9 cellular contexts compared by ENCODE assay signal in the genomic region with DNA sequence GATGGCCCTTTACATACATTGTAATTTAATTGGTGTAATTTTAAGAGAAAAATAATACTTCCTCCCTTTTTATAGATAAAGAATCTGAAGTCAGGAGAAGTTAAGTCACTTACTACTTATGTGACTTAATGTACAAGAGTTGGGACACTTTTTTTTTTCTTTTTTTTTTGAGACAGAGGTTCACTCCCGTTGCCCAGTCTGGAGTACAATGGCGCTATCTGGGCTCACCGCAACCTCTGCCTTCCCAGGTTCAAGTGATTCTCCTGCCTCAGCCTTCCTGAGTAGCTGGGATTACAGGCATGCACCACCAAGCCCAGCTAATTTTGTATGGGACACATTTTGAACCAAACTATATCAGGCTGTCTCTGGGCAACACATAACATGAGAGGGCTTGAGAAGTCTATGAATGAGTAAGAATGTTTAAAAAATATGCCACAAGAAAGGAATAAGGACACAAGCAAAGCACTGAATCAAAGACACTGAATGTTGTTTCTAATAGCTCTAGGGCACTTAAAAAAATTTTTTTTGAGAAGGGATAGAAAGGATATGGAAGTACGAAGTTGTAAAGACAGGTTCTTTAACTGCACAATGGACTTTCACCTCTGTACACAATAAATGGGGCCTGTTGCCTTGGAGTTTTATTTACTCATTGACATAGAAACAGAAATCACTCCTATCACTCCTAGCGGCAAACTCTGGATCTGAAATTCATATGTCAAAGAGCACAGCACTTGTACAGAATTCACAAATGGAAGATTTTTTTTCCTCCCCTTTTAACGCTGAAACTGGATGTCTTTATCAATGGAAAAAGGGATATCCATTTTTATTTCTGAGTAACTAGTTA. TPM values are rescaled to one million over a fixed set of nuclear protein-coding genes. Genes with fewer than 3 reads are reported as not detected.
DNase-seq lines count a peak whose midpoint lies in the region; ATAC-seq, FAIRE-seq and TF ChIP-seq lines count a peak whose summit lies in the region.
"Had no signal": no experiment of that assay in that cellular context is flagged by ENCODE, and none has a peak within 500 bp of the region (broad histone marks: within the 10 kb centered on the region; RNA-seq: fewer than 3 reads in every experiment).

No MANE protein-coding gene starts in this region.

- H3K36me3 ChIP-seq in colonic mucosa: no peaks in the 10 kb centered on the region
- H3K36me3 ChIP-seq in mesenchymal stem cell (ENCODE audit: control insufficient read depth in 1 of 2, insufficient read depth in 2 of 2, low read depth in 1 of 2, low read length in 2 of 2): no peaks in the 10 kb centered on the region
- H3K36me3 ChIP-seq: brain microvascular endothelial cell had no signal

- H3K4me1 ChIP-seq in A549 (peaks cover 57% of the 10 kb centered on the region), colonic mucosa (peaks cover 7% of the 10 kb centered on the region), mesenchymal stem cell (ENCODE audit: control insufficient read depth, insufficient read depth, low read depth, low read length) (peaks cover 3% of the 10 kb centered on the region)

- POLR2A ChIA-PET in A549 (lab: Yijun Ruan, JAX): interaction anchor here (0.7 kb wide), 1 partner anchor 18 kb away, joined by 3 read pairs; a partner anchor contains a TSS

- H3K9ac ChIP-seq in colonic mucosa (ENCODE audit: low read depth in 2 of 2, low read length in 2 of 2): peak overlapping the region in 1 of 2 donors; percentile 72
- peak overlapping the region; percentile 42 for H3K9ac ChIP-seq in mesenchymal stem cell (ENCODE audit: low read length)

- H3K4me3 ChIP-seq in A549: no peak overlapping the region; the same call in 2 of the 3 replicates
- H3K4me3 ChIP-seq in colonic mucosa: no peak overlapping the region
- H3K4me3 ChIP-seq in mesenchymal stem cell (ENCODE audit: insufficient read depth in 1 of 2, low read depth in 1 of 2, low read length in 2 of 2): no peak overlapping the region

- no peak overlapping the region for H3K23ac ChIP-seq in mesenchymal stem cell (ENCODE audit: low read length in 2 of 2)

- H3K4me2 ChIP-seq in A549 (peak overlapping the region; percentile 72), mesenchymal stem cell (ENCODE audit: low read length, poor library complexity, severe bottlenecking) (no peak overlapping the region)

- CTCF ChIA-PET in A549 (lab: Yijun Ruan, JAX): interaction anchor here (0.7 to 2.0 kb wide), 6 partner anchors 10 to 32 kb away, joined by 3 to 5 read pairs (median 4); a partner anchor contains a TSS

- no peak for FAIRE-seq in A549 (lab: Jason Lieb, UNC)

- peaks cover 13% of the 10 kb centered on the region for H3K79me1 ChIP-seq in mesenchymal stem cell (replicated peaks; ENCODE audit: low read length, poor library complexity, severe bottlenecking)

- no peak overlapping the region for H3K4ac ChIP-seq in mesenchymal stem cell (ENCODE audit: low read depth in 1 of 2, low read length in 2 of 2)

- H4K8ac ChIP-seq in mesenchymal stem cell (ENCODE audit: low read length): no peak overlapping the region

- H3K9me3 ChIP-seq in A549 (no peaks in the 10 kb centered on the region), colonic mucosa (no peaks in the 10 kb centered on the region), mesenchymal stem cell (ENCODE audit: control insufficient read depth, low read length) (no peaks in the 10 kb centered on the region)

- no peak overlapping the region for H2BK120ac ChIP-seq in mesenchymal stem cell (ENCODE audit: low read depth, low read length)

- H4K91ac ChIP-seq in mesenchymal stem cell (ENCODE audit: low read length): no peak overlapping the region

- no peak overlapping the region for H2BK12ac ChIP-seq in mesenchymal stem cell (ENCODE audit: low read length in 2 of 2)

- ATAC-seq in A549 (peak; percentile 85 to 87), HG02759 (IDR thresholded peaks at IDR 0.05; ENCODE audit: unreplicated experiment) (no peak), HG02642 (IDR thresholded peaks at IDR 0.05; ENCODE audit: poor library complexity, unreplicated experiment) (no peak)

- no peak overlapping the region for H2AK5ac ChIP-seq in mesenchymal stem cell (ENCODE audit: low read length, severe bottlenecking)

- 36% methylated on average over 6 of the region's 6 CpGs for WGBS in A549 (ENCODE audit: missing lambda C conversion rate)
- 97% methylated on average over 4 of the region's 6 CpGs for WGBS in mesenchymal stem cell

- no peak overlapping the region for H3K18ac ChIP-seq in mesenchymal stem cell (ENCODE audit: low read depth in 1 of 2, low read length in 2 of 2)

- peak; percentile 60 to 82 for DNase-seq in A549 (ENCODE audit: low read depth in 1 of 2, low spot score in 1 of 2)
- peak; percentile 60 for DNase-seq in HuH-7 (ENCODE audit: low spot score)
- peak; percentile 59 for DNase-seq in colonic mucosa
- no peak for DNase-seq in mesenchymal stem cell
- DNase-seq in SHP77 treated with DMSO at 0.1 percent for 48 hours (lab: John Stamatoyannopoulos, UW): no peak
- no peak for DNase-seq in activated CD4-positive, alpha-beta T cell treated with anti-CD3 and anti-CD28 coated beads for 1 hour
- DNase-seq: brain microvascular endothelial cell had no signal

- H3K27ac ChIP-seq in A549 (peak overlapping the region; percentile 61 to 72), colonic mucosa (peak overlapping the region; percentile 90), mesenchymal stem cell (ENCODE audit: low read length, poor library complexity, severe bottlenecking) (no peak overlapping the region)
- H3K27ac ChIP-seq: brain microvascular endothelial cell had no signal

- H3K27me3 ChIP-seq in colonic mucosa (no peaks in the 10 kb centered on the region), mesenchymal stem cell (ENCODE audit: control insufficient read depth in 1 of 2, insufficient read depth in 1 of 2, low read length in 2 of 2) (no peaks in the 10 kb centered on the region)
- H3K27me3 ChIP-seq: brain microvascular endothelial cell had no signal

- no peak overlapping the region for H2BK5ac ChIP-seq in mesenchymal stem cell (ENCODE audit: low read depth, low read length, poor library complexity, severe bottlenecking)

- no peak overlapping the region for H3K14ac ChIP-seq in mesenchymal stem cell (ENCODE audit: low read length in 2 of 2)

- TF ChIP-seq CTCF in A549 (IDR thresholded peaks at IDR 0.05) (peak; percentile 13; the same call in 1 of the 3 replicates), colonic mucosa (IDR thresholded peaks at IDR 0.05) (peak; percentile 35)

- H2BK15ac ChIP-seq in mesenchymal stem cell (ENCODE audit: low read depth, poor library complexity, severe bottlenecking): no peak overlapping the region

- H2AFZ ChIP-seq in mesenchymal stem cell (ENCODE audit: low read depth, low read length): no peak overlapping the region

- TF ChIP-seq RAD21 in A549 (conservative IDR thresholded peaks at IDR 0.05 in 1 of 2, IDR thresholded peaks at IDR 0.05 in 1 of 2): 0 out of 5 replicates have a peak, but pooled peaks of 1 of the 2 experiments have one; percentile 9

- no peak for TF ChIP-seq POLR2A in A549 (IDR thresholded peaks at IDR 0.05; ENCODE audit: low read length)

- intact Hi-C loops in colonic mucosa (cut with DNase I): no loop called here

- TF ChIP-seq EP300 in A549 (IDR thresholded peaks at IDR 0.05): no peak

TF ChIP-seq in A549, 52 proteins besides CTCF, POLR2A, EP300 and RAD21 (continues in another document):
- TF ChIP-seq HOXA7 (CRISPR knock-in tag; IDR thresholded peaks at IDR 0.05) (no peak), NR3C1 (IDR thresholded peaks at IDR 0.05) (no peak), ZFP36 (IDR thresholded peaks at IDR 0.05; ENCODE audit: borderline replicate concordance, partially characterized antibody) (no peak), RFX5 (IDR thresholded peaks at IDR 0.05) (no peak), CBX2 (IDR thresholded peaks at IDR 0.05; ENCODE audit: borderline replicate concordance, low read depth) (no peak), JUNB (IDR thresholded peaks at IDR 0.05) (no peak)
- TF ChIP-seq, protein P1, sequence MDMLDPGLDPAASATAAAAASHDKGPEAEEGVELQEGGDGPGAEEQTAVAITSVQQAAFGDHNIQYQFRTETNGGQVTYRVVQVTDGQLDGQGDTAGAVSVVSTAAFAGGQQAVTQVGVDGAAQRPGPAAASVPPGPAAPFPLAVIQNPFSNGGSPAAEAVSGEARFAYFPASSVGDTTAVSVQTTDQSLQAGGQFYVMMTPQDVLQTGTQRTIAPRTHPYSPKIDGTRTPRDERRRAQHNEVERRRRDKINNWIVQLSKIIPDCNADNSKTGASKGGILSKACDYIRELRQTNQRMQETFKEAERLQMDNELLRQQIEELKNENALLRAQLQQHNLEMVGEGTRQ (IDR thresholded peaks at IDR 0.05): no peak
- TF ChIP-seq, protein P2, sequence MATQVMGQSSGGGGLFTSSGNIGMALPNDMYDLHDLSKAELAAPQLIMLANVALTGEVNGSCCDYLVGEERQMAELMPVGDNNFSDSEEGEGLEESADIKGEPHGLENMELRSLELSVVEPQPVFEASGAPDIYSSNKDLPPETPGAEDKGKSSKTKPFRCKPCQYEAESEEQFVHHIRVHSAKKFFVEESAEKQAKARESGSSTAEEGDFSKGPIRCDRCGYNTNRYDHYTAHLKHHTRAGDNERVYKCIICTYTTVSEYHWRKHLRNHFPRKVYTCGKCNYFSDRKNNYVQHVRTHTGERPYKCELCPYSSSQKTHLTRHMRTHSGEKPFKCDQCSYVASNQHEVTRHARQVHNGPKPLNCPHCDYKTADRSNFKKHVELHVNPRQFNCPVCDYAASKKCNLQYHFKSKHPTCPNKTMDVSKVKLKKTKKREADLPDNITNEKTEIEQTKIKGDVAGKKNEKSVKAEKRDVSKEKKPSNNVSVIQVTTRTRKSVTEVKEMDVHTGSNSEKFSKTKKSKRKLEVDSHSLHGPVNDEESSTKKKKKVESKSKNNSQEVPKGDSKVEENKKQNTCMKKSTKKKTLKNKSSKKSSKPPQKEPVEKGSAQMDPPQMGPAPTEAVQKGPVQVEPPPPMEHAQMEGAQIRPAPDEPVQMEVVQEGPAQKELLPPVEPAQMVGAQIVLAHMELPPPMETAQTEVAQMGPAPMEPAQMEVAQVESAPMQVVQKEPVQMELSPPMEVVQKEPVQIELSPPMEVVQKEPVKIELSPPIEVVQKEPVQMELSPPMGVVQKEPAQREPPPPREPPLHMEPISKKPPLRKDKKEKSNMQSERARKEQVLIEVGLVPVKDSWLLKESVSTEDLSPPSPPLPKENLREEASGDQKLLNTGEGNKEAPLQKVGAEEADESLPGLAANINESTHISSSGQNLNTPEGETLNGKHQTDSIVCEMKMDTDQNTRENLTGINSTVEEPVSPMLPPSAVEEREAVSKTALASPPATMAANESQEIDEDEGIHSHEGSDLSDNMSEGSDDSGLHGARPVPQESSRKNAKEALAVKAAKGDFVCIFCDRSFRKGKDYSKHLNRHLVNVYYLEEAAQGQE (IDR thresholded peaks at IDR 0.05): no peak

RNA-seq across cellular contexts. Expression of a gene that starts 18.5 kb away (rescaled TPM):
- polyA plus RNA-seq in A549 (2011; rRNA removed) (37.0 and 59.6 TPM in 2 replicates), A549 (2017; fragmentation: RNase III; extraction: RNeasy Plus Mini Kit Qiagen cat#74134 plus additional on column Dnase treatment) (37.0 to 38.2 TPM (median 37.7 TPM) in 3 replicates)
- 10.5 and 12.7 TPM in 2 replicates for polyA plus RNA-seq in A549 (2012; cell fraction: cytosol; rRNA removed)
- polyA plus RNA-seq in A549 (2012; cell fraction: nucleus; rRNA removed): 4.8 and 7.5 TPM in 2 replicates
- polyA minus RNA-seq in A549 (2011; rRNA and poly(A)+ RNA removed): 3.7 and 6.5 TPM in 2 replicates
- total RNA-seq in colonic mucosa: 100 to 1,000 TPM in 1 of 2 donors, 10 to 100 TPM in 1; 53.9 to 104 TPM
- 18.2 TPM for polyA plus RNA-seq in mesenchymal stem cell (2013, experiment 1 of 2)
- polyA plus RNA-seq in mesenchymal stem cell (2013, experiment 2 of 2): 19.5 TPM

Comparison
In these comparisons a context has a peak if more than half of its experiments do, and no peak if none do; other contexts are left out.
1. ATAC-seq: peak in A549 (2 of 2); none in HG02759 (single experiment) and HG02642 (single experiment).
2. DNase-seq: peak in A549 (2 of 2), HuH-7 (single experiment) and colonic mucosa (single experiment); none in mesenchymal stem cell (single experiment), SHP77 treated with DMSO at 0.1 percent for 48 hours (single experiment) and activated CD4-positive, alpha-beta T cell treated with anti-CD3 and anti-CD28 coated beads for 1 hour (single experiment).